ENCODE assay signal across 9 cellular contexts in genomic region chr11:108122166-108122628, GRCh38. TPM values are rescaled to one million over a fixed set of nuclear protein-coding genes. Genes with fewer than 3 reads are reported as not detected.
DNase-seq lines count a peak whose midpoint lies in the region; ATAC-seq and TF ChIP-seq lines count a peak whose summit lies in the region.
"Had no signal": no experiment of that assay in that cellular context is flagged by ENCODE, and none has a peak within 500 bp of the region (broad histone marks: within the 10 kb centered on the region; RNA-seq: fewer than 3 reads in every experiment).

No MANE protein-coding gene starts in this region.

- peaks cover 14% of the 10 kb centered on the region for H3K36me3 ChIP-seq in OCI-LY7 (ENCODE audit: insufficient read depth, low read length)

- no peak for TF ChIP-seq CTCF in OCI-LY7 (conservative IDR thresholded peaks at IDR 0.05; ENCODE audit: low read length)

- peak overlapping the region; percentile 80; the same call in 1 of the 2 replicates for H2AFZ ChIP-seq in OCI-LY7 (ENCODE audit: low read length)

- no peaks in the 10 kb centered on the region for H4K20me1 ChIP-seq in OCI-LY7 (ENCODE audit: insufficient read depth, low read length)

- DNase-seq in NCI-H1417 (lab: John Stamatoyannopoulos, UW) (peak in 2 of 3 experiments; percentile 77 to 92), NCI-H1417 treated with DMSO at 0.1 percent for 48 hours (lab: John Stamatoyannopoulos, UW) (no peak), OCI-LY7 (ENCODE audit: low spot score) (no peak), dermis blood vessel endothelial cell (peak; percentile 49), SIG-M5 (lab: John Stamatoyannopoulos, UW) (no peak), NCI-H1436 (lab: John Stamatoyannopoulos, UW) (no peak)

- peak overlapping the region; percentile 43 for H3K27ac ChIP-seq in OCI-LY7 (ENCODE audit: low read depth, low read length, poor library complexity, severe bottlenecking)
- H3K27ac ChIP-seq: epithelial cell of prostate had no signal

- H3K9me3 ChIP-seq in OCI-LY7 (ENCODE audit: low read length) = no peaks in the 10 kb centered on the region
- no peaks in the 10 kb centered on the region for H3K9me3 ChIP-seq in mononuclear cell (ENCODE audit: low read depth, low read length)

- intact Hi-C loops in OCI-LY7 (cut with micrococcal nuclease; ENCODE audit: unreplicated experiment) = loop anchor here (5.0 kb wide), 2 partner anchors 265 to 540 kb away; partner anchors contain the start of gene SLC35F2

- no peaks in the 10 kb centered on the region for H3K27me3 ChIP-seq in mononuclear cell (ENCODE audit: insufficient read depth, low read length)

- POLR2A ChIA-PET in OCI-LY7 (lab: Charles Lee) = interaction anchor here (2.1 kb wide), 1 partner anchor 23 kb away, joined by 5 read pairs; no protein-coding TSS in a partner anchor

- H3K9me2 ChIP-seq in OCI-LY7 (ENCODE audit: insufficient read depth, low read length) = no peaks in the 10 kb centered on the region

- H3K79me2 ChIP-seq in OCI-LY7 (ENCODE audit: insufficient read depth, low read depth, low read length) = peaks cover 36% of the 10 kb centered on the region

- H3K4me1 ChIP-seq in OCI-LY7 (ENCODE audit: insufficient read depth, low read length, poor library complexity, severe bottlenecking) (peaks cover 35% of the 10 kb centered on the region), mononuclear cell (ENCODE audit: insufficient read depth, low read length) (peaks cover 35% of the 10 kb centered on the region)

- CTCF ChIA-PET in OCI-LY7 (lab: Charles Lee; ENCODE audit: unreplicated experiment) = no interaction called here

- peak overlapping the region; percentile 87 for H3K4me2 ChIP-seq in OCI-LY7 (ENCODE audit: low read length)

- ATAC-seq in HG02588 (IDR thresholded peaks at IDR 0.05; ENCODE audit: unreplicated experiment) = no peak

- peak overlapping the region; percentile 78 for H3K4me3 ChIP-seq in OCI-LY7 (ENCODE audit: low read depth, low read length, poor library complexity, severe bottlenecking)
- H3K4me3 ChIP-seq in mononuclear cell (ENCODE audit: low read length) = peak overlapping the region; percentile 68

- TSS peak; percentile 73 for BruUV-seq in OCI-LY7 (replicated peaks; lab: Mats Ljungman, UMichigan)

RNA-seq across cellular contexts. Expression of gene ACAT1, which starts 0.8 kb away (rescaled TPM):
- 69.8 and 83.2 TPM in 2 replicates for total RNA-seq in OCI-LY7 (2014; rRNA removed; shearing (Covaris generic))
- total RNA-seq in OCI-LY7 (2022) (66.7 and 86.3 TPM in 2 replicates), dermis blood vessel endothelial cell (129 and 166 TPM in 2 replicates), mononuclear cell (11.2 TPM)

Comparison
In these comparisons a context has a peak if more than half of its experiments do, and no peak if none do; other contexts are left out.
1. DNase-seq: peak in NCI-H1417 (2 of 3) and dermis blood vessel endothelial cell (single experiment); none in NCI-H1417 treated with DMSO at 0.1 percent for 48 hours (single experiment), OCI-LY7 (single experiment), SIG-M5 (single experiment) and NCI-H1436 (single experiment).